Comparison of ENCODE assay signal across 22 cellular contexts in genomic region chr9:75431388-75431787, GRCh38.
DNase-seq lines count a peak whose midpoint lies in the region; ATAC-seq, FAIRE-seq and TF ChIP-seq lines count a peak whose summit lies in the region.
"Had no signal": no experiment of that assay in that cellular context is flagged by ENCODE, and none has a peak within 500 bp of the region (broad histone marks: within the 10 kb centered on the region; RNA-seq: fewer than 3 reads in every experiment).

No MANE protein-coding gene starts in this region.

- H3K9ac ChIP-seq in kidney (ENCODE audit: low read length in 2 of 2) = no peak overlapping the region

- H3K36me3 ChIP-seq in testis (ENCODE audit: low read depth, missing control alignments) (no peaks in the 10 kb centered on the region), kidney (ENCODE audit: control insufficient read depth in 1 of 2, insufficient read depth in 2 of 2, low read length in 2 of 2) (no peaks in the 10 kb centered on the region)
- H3K36me3 ChIP-seq: MG63, Peyer's patch had no signal

- H3K4me1 ChIP-seq in testis (peaks cover 32% of the 10 kb centered on the region), kidney (ENCODE audit: control insufficient read depth in 1 of 2, insufficient read depth in 1 of 2, low read depth in 1 of 2, low read length in 2 of 2) (no peaks in the 10 kb centered on the region)

- peak overlapping the region; percentile 32 to 85 for H3K27ac ChIP-seq in testis
- no peak overlapping the region for H3K27ac ChIP-seq in kidney (ENCODE audit: low read depth in 2 of 2, low read length in 2 of 2)
- H3K27ac ChIP-seq: 22Rv1, Peyer's patch had no signal

- H3K9me3 ChIP-seq in testis (no peaks in the 10 kb centered on the region), kidney (ENCODE audit: control insufficient read depth in 1 of 2, low read length in 2 of 2) (no peaks in the 10 kb centered on the region)
- H3K9me3 ChIP-seq: MG63, Peyer's patch had no signal

- H3K9me3 Mint-ChIP-seq in nephron progenitor cell = peaks cover 3% of the 10 kb centered on the region
- H3K9me3 Mint-ChIP-seq: CD8-positive, alpha-beta T cell had no signal

- 50 to 61% methylated on average over 1 of the region's 1 CpG for WGBS in testis, 2 donors

- ATAC-seq in Right ventricle myocardium inferior (peak; percentile 80), HG02870 (IDR thresholded peaks at IDR 0.05; ENCODE audit: unreplicated experiment) (no peak)
- ATAC-seq: CD8-positive, alpha-beta T cell; HepG2 had no signal

- no peak overlapping the region for H3K4me3 ChIP-seq in testis
- H3K4me3 ChIP-seq in kidney (ENCODE audit: low read length in 2 of 2) = no peak overlapping the region
- H3K4me3 ChIP-seq: MG63, Peyer's patch had no signal

- TF ChIP-seq POLR2A in testis (IDR thresholded peaks at IDR 0.05) = no peak

- H3K4me3 Mint-ChIP-seq in nephron progenitor cell = peak overlapping the region; percentile 22
- H3K4me3 Mint-ChIP-seq: CD8-positive, alpha-beta T cell had no signal

- H3K27me3 ChIP-seq in testis = no peaks in the 10 kb centered on the region
- H3K27me3 ChIP-seq: MG63, Peyer's patch had no signal

- intact Hi-C loops in Right ventricle myocardium inferior (cut with DNase I) (loop anchor here (5.0 kb wide), 1 partner anchor 44 kb away; no protein-coding TSS in a partner anchor), cardiac septum (cut with DNase I) (loop anchor here (10.0 kb wide), 1 partner anchor 63 kb away; no protein-coding TSS in a partner anchor), testis (cut with DNase I; ENCODE audit: low total_unique reads) (no loop called here), kidney (cut with DNase I) (no loop called here)

- peaks cover 4% of the 10 kb centered on the region for H3K27me3 Mint-ChIP-seq in nephron progenitor cell (ENCODE audit: low read depth, poor library complexity)

- no peaks in the 10 kb centered on the region for H3K36me3 Mint-ChIP-seq in nephron progenitor cell (ENCODE audit: low read depth)
- H3K36me3 Mint-ChIP-seq: CD8-positive, alpha-beta T cell had no signal

- no peak for TF ChIP-seq CTCF in nephron progenitor cell (IDR thresholded peaks at IDR 0.05)
- no peak for TF ChIP-seq CTCF in testis (IDR thresholded peaks at IDR 0.05)
- no peak for TF ChIP-seq CTCF in kidney (IDR thresholded peaks at IDR 0.05; ENCODE audit: borderline replicate concordance, extremely low read depth, insufficient read depth)

- H3K4me1 Mint-ChIP-seq in nephron progenitor cell = peaks cover 60% of the 10 kb centered on the region

- no peak for FAIRE-seq in kidney (lab: Jason Lieb, UNC)
- FAIRE-seq: D721Med, H1, HepG2 had no signal

- peak overlapping the region; percentile 96 for H3K27ac Mint-ChIP-seq in nephron progenitor cell
- H3K27ac Mint-ChIP-seq: CD8-positive, alpha-beta T cell had no signal

- no peak for DNase-seq in Right ventricle myocardium inferior (ENCODE audit: missing footprints)
- no peak for DNase-seq in cardiac septum (ENCODE audit: low spot score)
- DNase-seq in nephron progenitor cell = no peak
- no peak for DNase-seq in testis
- no peak for DNase-seq in H4 (ENCODE audit: low spot score)
- DNase-seq in kidney = no peak
- no peak for DNase-seq in activated CD4-positive, alpha-beta T cell treated with anti-CD3 and anti-CD28 coated beads, Interleukin-2, amount 50 U/mL, for 1 hour
- DNase-seq: CD8-positive, alpha-beta T cell; DND-41; GDM1; MG63; NCI-H1105; NCI-H187 treated with DMSO at 0.1 percent for 48 hours; NCI-H2171 treated with DMSO at 0.1 percent for 48 hours; NCI-H82; Peyer's patch; SHP77 treated with DMSO at 0.1 percent for 48 hours had no signal

Comparison
In these comparisons a context has a peak if more than half of its experiments do, and no peak if none do; other contexts are left out.
1. H3K27ac ChIP-seq: peak in testis (2 of 2); none in kidney (0 of 2).
2. intact Hi-C loops: an anchor here in Right ventricle myocardium inferior (5.0 kb wide) and cardiac septum (10.0 kb wide); none called in testis and kidney.